ENCODE assay signal across 30 cellular contexts in the genomic region with DNA sequence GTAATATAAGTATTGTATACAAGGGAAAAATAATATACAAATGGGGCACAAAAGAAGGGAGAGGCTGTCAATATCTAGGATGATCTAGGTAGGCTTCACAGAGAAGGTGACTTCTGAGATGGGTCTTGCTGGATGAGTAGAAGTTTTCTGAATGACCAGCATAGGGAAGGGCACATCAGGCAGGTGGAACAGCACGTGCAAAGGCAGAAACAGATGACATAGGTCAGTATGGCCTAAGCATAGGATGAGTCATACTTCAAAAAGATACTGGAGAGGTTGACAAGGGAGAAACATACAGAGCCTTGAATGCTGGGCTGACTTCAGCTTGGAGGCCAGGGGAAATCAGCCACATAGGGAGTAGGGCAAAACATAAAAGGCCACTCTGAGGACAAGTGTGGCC. TPM values are rescaled to one million over a fixed set of nuclear protein-coding genes. Genes with fewer than 3 reads are reported as not detected.
DNase-seq lines count a peak whose midpoint lies in the region; ATAC-seq and TF ChIP-seq lines count a peak whose summit lies in the region.
"Had no signal": no experiment of that assay in that cellular context is flagged by ENCODE, and none has a peak within 500 bp of the region (broad histone marks: within the 10 kb centered on the region; RNA-seq: fewer than 3 reads in every experiment).

No MANE protein-coding gene starts in this region.

- no peak overlapping the region for H3K9ac ChIP-seq in HCT116 (ENCODE audit: low read length)
- H3K9ac ChIP-seq: neural progenitor cell had no signal

- peaks cover 5% of the 10 kb centered on the region for H3K27me3 Mint-ChIP-seq in activated T-helper 1 cell treated with anti-CD3 and anti-CD28 coated beads, Interleukin-12 subunit alpha, Interleukin-12 subunit beta, Interleukin-2, Interleukin-4 antibody, amounts not matched to agents 30 ng/mL and 10 ng/mL and 1 ng/mL, durations not matched to agents 14 hours and 24 hours and 36 hours (ENCODE audit: insufficient read depth)

- H3K79me2 ChIP-seq in HCT116 (ENCODE audit: insufficient read depth, low read length): no peaks in the 10 kb centered on the region
- H3K79me2 ChIP-seq in PC-9 (ENCODE audit: low read depth): no peaks in the 10 kb centered on the region

- no peaks in the 10 kb centered on the region for H4K20me1 ChIP-seq in HCT116 (ENCODE audit: insufficient read depth)
- no peaks in the 10 kb centered on the region for H4K20me1 ChIP-seq in PC-9 (ENCODE audit: insufficient read depth)

- H3K27ac Mint-ChIP-seq in activated T-helper 1 cell treated with anti-CD3 and anti-CD28 coated beads, Interleukin-12 subunit alpha, Interleukin-12 subunit beta, Interleukin-2, Interleukin-4 antibody, amounts not matched to agents 30 ng/mL and 10 ng/mL and 1 ng/mL, durations not matched to agents 14 hours and 24 hours and 36 hours: no peak overlapping the region
- H3K27ac Mint-ChIP-seq: activated B cell treated with CpG ODN at 0.5 μM for 24 hours; activated CD4-positive, alpha-beta memory T cell treated with anti-CD3 and anti-CD28 coated beads for 36 hours; CD8-positive, alpha-beta T cell; immature natural killer cell; neural progenitor cell had no signal

- no peaks in the 10 kb centered on the region for H3F3A ChIP-seq in PC-9 (ENCODE audit: insufficient read depth, low read depth)

- H3K9me3 Mint-ChIP-seq in activated T-helper 1 cell treated with anti-CD3 and anti-CD28 coated beads, Interleukin-12 subunit alpha, Interleukin-12 subunit beta, Interleukin-2, Interleukin-4 antibody, amounts not matched to agents 30 ng/mL and 10 ng/mL and 1 ng/mL, durations not matched to agents 14 hours and 24 hours and 36 hours: no peaks in the 10 kb centered on the region
- H3K9me3 Mint-ChIP-seq: activated B cell treated with CpG ODN at 0.5 μM for 24 hours; activated CD4-positive, alpha-beta memory T cell treated with anti-CD3 and anti-CD28 coated beads for 36 hours; CD8-positive, alpha-beta T cell; central memory CD8-positive, alpha-beta T cell; immature natural killer cell; neural progenitor cell had no signal

- BruUV-seq in HCT116 (replicated peaks; lab: Mats Ljungman, UMichigan): no TSS peak
- no TSS peak for BruUV-seq in PC-9 (replicated peaks; lab: Mats Ljungman, UMichigan)

- H3K4me3 Mint-ChIP-seq in activated T-helper 1 cell treated with anti-CD3 and anti-CD28 coated beads, Interleukin-12 subunit alpha, Interleukin-12 subunit beta, Interleukin-2, Interleukin-4 antibody, amounts not matched to agents 30 ng/mL and 10 ng/mL and 1 ng/mL, durations not matched to agents 14 hours and 24 hours and 36 hours: no peak overlapping the region
- H3K4me3 Mint-ChIP-seq: activated B cell treated with CpG ODN at 0.5 μM for 24 hours; activated CD4-positive, alpha-beta memory T cell treated with anti-CD3 and anti-CD28 coated beads for 36 hours; CD8-positive, alpha-beta T cell; central memory CD8-positive, alpha-beta T cell; immature natural killer cell; neural progenitor cell had no signal

- TF ChIP-seq RAD21 in HCT116 (IDR thresholded peaks at IDR 0.05; ENCODE audit: low read depth): no peak

- H3K36me3 ChIP-seq in HCT116 (ENCODE audit: control insufficient read depth in 1 of 2, insufficient read depth in 2 of 2, low read length in 2 of 2) (no peaks in the 10 kb centered on the region), mucosa of descending colon (ENCODE audit: low read depth) (no peaks in the 10 kb centered on the region), PC-9 (ENCODE audit: low read depth) (no peaks in the 10 kb centered on the region)
- H3K36me3 ChIP-seq: HAP-1, neural progenitor cell, prostate gland, suprapubic skin, uterus had no signal

- no peak for DNase-seq in HCT116 (ENCODE audit: low read depth, low spot score)
- DNase-seq in OCI-M1 (lab: John Stamatoyannopoulos, UW): peak; percentile 38
- DNase-seq in caudate nucleus (lab: John Stamatoyannopoulos, UW): no peak
- no peak for DNase-seq in mucosa of descending colon
- no peak for DNase-seq in activated T-helper 1 cell treated with anti-CD3 and anti-CD28 coated beads, Interleukin-12 subunit alpha, Interleukin-12 subunit beta, Interleukin-2, Interleukin-4 antibody, amounts not matched to agents 30 ng/mL and 10 ng/mL and 1 ng/mL, durations not matched to agents 14 hours and 24 hours and 36 hours (ENCODE audit: low spot score)
- DNase-seq in PC-9: no peak
- DNase-seq: activated B cell treated with CpG ODN at 0.5 μM for 24 hours; activated CD4-positive, alpha-beta memory T cell treated with anti-CD3 and anti-CD28 coated beads for 36 hours; amniotic stem cell; CD8-positive, alpha-beta T cell; DMS53; erythroblast; foreskin melanocyte; GDM1; immature natural killer cell; KG1; left ventricle myocardium superior; NCI-H1092 treated with DMSO at 0.1 percent for 48 hours; NCI-H2029 treated with DMSO at 0.1 percent for 48 hours; NCI-H345; NCI-H82; stimulated activated CD4-positive, alpha-beta T cell treated with anti-CD3 and anti-CD28 coated beads, Interleukin-1b, Interleukin-23, amount 100 ng/mL, for 48 hours; uterus had no signal

- no peaks in the 10 kb centered on the region for H3K9me2 ChIP-seq in HCT116 (ENCODE audit: insufficient read depth)
- no peaks in the 10 kb centered on the region for H3K9me2 ChIP-seq in PC-9 (ENCODE audit: insufficient read depth)

- H3K4me3 ChIP-seq in HCT116 (replicated peaks in 1 of 2; ENCODE audit: low read depth in 1 of 2, low read length in 2 of 2): no peak overlapping the region
- H3K4me3 ChIP-seq in mucosa of descending colon: no peak overlapping the region
- no peak overlapping the region for H3K4me3 ChIP-seq in PC-9
- H3K4me3 ChIP-seq: HAP-1, neural progenitor cell, prostate gland, suprapubic skin, uterus had no signal

- H3K27me3 ChIP-seq in HCT116 (ENCODE audit: insufficient read depth, low read length): no peaks in the 10 kb centered on the region
- H3K27me3 ChIP-seq in PC-9 (ENCODE audit: insufficient read depth, low read depth): no peaks in the 10 kb centered on the region
- H3K27me3 ChIP-seq: neural progenitor cell, suprapubic skin, uterus had no signal

- no peaks in the 10 kb centered on the region for H3K36me3 Mint-ChIP-seq in activated T-helper 1 cell treated with anti-CD3 and anti-CD28 coated beads, Interleukin-12 subunit alpha, Interleukin-12 subunit beta, Interleukin-2, Interleukin-4 antibody, amounts not matched to agents 30 ng/mL and 10 ng/mL and 1 ng/mL, durations not matched to agents 14 hours and 24 hours and 36 hours (ENCODE audit: low read depth)
- H3K36me3 Mint-ChIP-seq: activated CD4-positive, alpha-beta memory T cell treated with anti-CD3 and anti-CD28 coated beads for 36 hours; CD8-positive, alpha-beta T cell; immature natural killer cell; neural progenitor cell had no signal

- no peak for TF ChIP-seq CTCF in HCT116 (IDR thresholded peaks at IDR 0.05 in 2 of 3, conservative IDR thresholded peaks at IDR 0.05 in 1 of 3; ENCODE audit: borderline replicate concordance in 1 of 3, insufficient read depth in 1 of 3, low read depth in 2 of 3, low read length in 2 of 3)
- TF ChIP-seq CTCF in mucosa of descending colon (IDR thresholded peaks at IDR 0.05): no peak
- TF ChIP-seq CTCF in PC-9 (conservative IDR thresholded peaks at IDR 0.05): no peak

- H3K4me1 Mint-ChIP-seq in activated T-helper 1 cell treated with anti-CD3 and anti-CD28 coated beads, Interleukin-12 subunit alpha, Interleukin-12 subunit beta, Interleukin-2, Interleukin-4 antibody, amounts not matched to agents 30 ng/mL and 10 ng/mL and 1 ng/mL, durations not matched to agents 14 hours and 24 hours and 36 hours (ENCODE audit: low read depth): no peaks in the 10 kb centered on the region
- H3K4me1 Mint-ChIP-seq: central memory CD8-positive, alpha-beta T cell; immature natural killer cell had no signal

- RAD21 ChIA-PET in HCT116 (lab: Charles Lee; ENCODE audit: low non-redundant PET in 1 of 2, low total read pairs in 2 of 2, uncharacterized antibody in 2 of 2, unreplicated experiment in 2 of 2): no interaction called here

- intact Hi-C loops in HCT116 (cut with micrococcal nuclease) (no loop called here), mucosa of descending colon (cut with DNase I, micrococcal nuclease) (no loop called here), PC-9 (cut with micrococcal nuclease; ENCODE audit: unreplicated experiment) (no loop called here)
- intact Hi-C loops in activated T-helper 1 cell treated with anti-CD3 and anti-CD28 coated beads, Interleukin-12 subunit alpha, Interleukin-12 subunit beta, Interleukin-2, Interleukin-4 antibody, amounts not matched to agents 30 ng/mL and 10 ng/mL and 1 ng/mL, durations not matched to agents 14 hours and 24 hours and 36 hours (cut with micrococcal nuclease): no loop called here

- POLR2A ChIA-PET in HCT116 (lab: Charles Lee) (no interaction called here), PC-9 (lab: Charles Lee; ENCODE audit: unreplicated experiment) (no interaction called here)

- TF ChIP-seq POLR2A in HCT116 (IDR thresholded peaks at IDR 0.05; ENCODE audit: borderline replicate concordance, extremely low read depth, insufficient read depth, insufficient read length): no peak

- peak; percentile 57; the same call in 1 of the 2 replicates for ATAC-seq in HCT116
- peak; percentile 41 for ATAC-seq in mucosa of descending colon
- no peak for ATAC-seq in GM19023 (IDR thresholded peaks at IDR 0.05; ENCODE audit: unreplicated experiment)
- ATAC-seq: CD8-positive, alpha-beta T cell; left ventricle myocardium superior; Panc1 had no signal

- H3K4me2 ChIP-seq in HCT116 (ENCODE audit: low read length): peak overlapping the region; percentile 16; the same call in 1 of the 2 replicates
- H3K4me2 ChIP-seq in PC-9: no peak overlapping the region
- H3K4me2 ChIP-seq: neural progenitor cell had no signal

- no peaks in the 10 kb centered on the region for H3K9me3 ChIP-seq in HCT116 (ENCODE audit: control insufficient read depth in 1 of 2, insufficient read depth in 1 of 2, low read depth in 1 of 2, low read length in 2 of 2)
- H3K9me3 ChIP-seq in mucosa of descending colon: no peaks in the 10 kb centered on the region
- no peaks in the 10 kb centered on the region for H3K9me3 ChIP-seq in PC-9 (ENCODE audit: insufficient read depth, low read depth)
- H3K9me3 ChIP-seq: HAP-1, prostate gland, suprapubic skin, uterus had no signal

- CTCF ChIA-PET in HCT116 (lab: Charles Lee): no interaction called here
- CTCF ChIA-PET in PC-9 (lab: Charles Lee): no interaction called here

- no peak overlapping the region for H3K27ac ChIP-seq in HCT116 (ENCODE audit: low read depth, low read length)
- peak overlapping the region; percentile 19 for H3K27ac ChIP-seq in caudate nucleus (ENCODE audit: low read depth, low read length)
- H3K27ac ChIP-seq in PC-9: no peak overlapping the region
- H3K27ac ChIP-seq: neural progenitor cell, prostate gland, suprapubic skin, uterus had no signal

- no peak overlapping the region for H2AFZ ChIP-seq in HCT116 (ENCODE audit: low read depth, low read length, poor library complexity, severe bottlenecking)
- H2AFZ ChIP-seq in PC-9: no peak overlapping the region
- H2AFZ ChIP-seq: neural progenitor cell had no signal

- H3K4me1 ChIP-seq in HCT116 (ENCODE audit: control insufficient read depth in 1 of 2, insufficient read depth in 2 of 2, low read length in 2 of 2) (peaks cover 1 to 17% of the 10 kb centered on the region in 2 experiments; a peak in 2 of 4 replicates), mucosa of descending colon (ENCODE audit: low read depth) (peaks cover 3% of the 10 kb centered on the region), PC-9 (replicated peaks; ENCODE audit: insufficient read depth) (peaks cover 5% of the 10 kb centered on the region; the same call in 1 of the 2 replicates)
- H3K4me1 ChIP-seq: HAP-1, prostate gland, uterus had no signal

RNA-seq across cellular contexts. Expression of a gene that starts 31.9 kb away (rescaled TPM):
- total RNA-seq in HCT116 (2021; ENCODE audit: unreplicated experiment): 15.3 TPM
- 13.2 and 15.5 TPM in 2 replicates for polyA plus RNA-seq in HCT116 (2012)
- 10 to 100 TPM in 2 of 3 donors, 1 to 10 TPM in 1; 7.6 to 24.4 (median 14.1) TPM for total RNA-seq in mucosa of descending colon
- total RNA-seq in activated T-helper 1 cell treated with anti-CD3 and anti-CD28 coated beads, Interleukin-12 subunit alpha, Interleukin-12 subunit beta, Interleukin-2, Interleukin-4 antibody, amounts not matched to agents 30 ng/mL and 10 ng/mL and 1 ng/mL, durations not matched to agents 14 hours and 24 hours and 36 hours: not detected in 2 replicates
- total RNA-seq in PC-9 (2021): 18.4 and 18.5 TPM in 2 replicates
- total RNA-seq: activated CD4-positive, alpha-beta memory T cell treated with anti-CD3 and anti-CD28 coated beads for 36 hours; CD8-positive, alpha-beta T cell had no signal
